21 cellular contexts compared by ENCODE assay signal in genomic region chr15:49813615-49814014, GRCh38.
"Had no signal": no experiment of that assay in that cellular context is flagged by ENCODE, and none has a peak within 500 bp of the region (broad histone marks: within the 10 kb centered on the region; RNA-seq: fewer than 3 reads in every experiment).

No MANE protein-coding gene starts in this region.

- DNase-seq: activated CD4-positive, alpha-beta T cell treated with anti-CD3 and anti-CD28 coated beads for 48 hours; activated CD4-positive, alpha-beta T cell treated with anti-CD3 and anti-CD28 coated beads, Interleukin-2, amount 50 U/mL, for 48 hours; activated CD8-positive, alpha-beta memory T cell treated with anti-CD3 and anti-CD28 coated beads for 24 hours; activated effector memory CD4-positive, alpha-beta T cell treated with anti-CD3 and anti-CD28 coated beads, Interleukin-2, amount 50 U/mL, for 16 hours; activated naive CD4-positive, alpha-beta T cell treated with anti-CD3 and anti-CD28 coated beads for 36 hours; activated naive CD8-positive, alpha-beta T cell treated with anti-CD3 and anti-CD28 coated beads for 36 hours; aorta; body of pancreas; cortex of kidney; effector memory CD8-positive, alpha-beta T cell; foreskin fibroblast; left lung; mammary epithelial cell; natural killer cell; stimulated activated CD4-positive, alpha-beta T cell treated with anti-CD3 and anti-CD28 coated beads, Interleukin-2, amount 100 ng/mL, for 48 hours; SW 1271; T-helper 9 cell; tibial artery had no signal

- H3K27ac ChIP-seq: adrenal gland, body of pancreas, left lung, suprapubic skin, tibial artery, VCaP had no signal

- ATAC-seq: body of pancreas; effector memory CD8-positive, alpha-beta T cell; left lung; natural killer cell had no signal

- H3K4me3 ChIP-seq: adrenal gland, body of pancreas, left lung, suprapubic skin, tibial artery had no signal

- H3K27me3 ChIP-seq: adrenal gland, body of pancreas, left lung, suprapubic skin, tibial artery had no signal

- H3K4me1 ChIP-seq: adrenal gland, left lung, suprapubic skin had no signal

- H3K36me3 ChIP-seq: adrenal gland, left lung, suprapubic skin, tibial artery had no signal

- H3K9me3 ChIP-seq: adrenal gland, body of pancreas, left lung, suprapubic skin, tibial artery had no signal
